Comparison of ENCODE assay signal across 20 cellular contexts in genomic region chr14:68701001-68701741, GRCh38.
DNase-seq lines count a peak whose midpoint lies in the region; ATAC-seq and TF ChIP-seq lines count a peak whose summit lies in the region.
"Had no signal": no experiment of that assay in that cellular context is flagged by ENCODE, and none has a peak within 500 bp of the region (broad histone marks: within the 10 kb centered on the region; RNA-seq: fewer than 3 reads in every experiment).

No MANE protein-coding gene starts in this region.

- peak overlapping the region; percentile 59 for H3K18ac ChIP-seq in neuronal stem cell (ENCODE audit: low read length)

- peak overlapping the region; percentile 52 for H3K27ac Mint-ChIP-seq in activated naive CD4-positive, alpha-beta T cell treated with anti-CD3 and anti-CD28 coated beads, Interleukin-2, amount 50 U/mL, for 24 hours
- H3K27ac Mint-ChIP-seq in activated naive CD4-positive, alpha-beta T cell treated with anti-CD3 and anti-CD28 coated beads, Interleukin-2, amount 50 U/mL, for 72 hours = no peak overlapping the region
- H3K27ac Mint-ChIP-seq: GM23338 had no signal

- peaks cover 5 to 9% of the 10 kb centered on the region in 2 donors for H3K9me3 ChIP-seq in neuronal stem cell (replicated peaks in 1 of 2; ENCODE audit: control insufficient read depth in 2 of 2, insufficient read depth in 1 of 2, low read depth in 1 of 2, low read length in 2 of 2)

- H3K9ac ChIP-seq in neuronal stem cell (ENCODE audit: low read depth, low read length, poor library complexity) = no peak overlapping the region

- H3K4me2 ChIP-seq in neuronal stem cell (ENCODE audit: insufficient read depth, low read length, poor library complexity, severe bottlenecking) = no peak overlapping the region
- H3K4me2 ChIP-seq: GM23338 had no signal

- no peak for ATAC-seq in activated naive CD4-positive, alpha-beta T cell treated with anti-CD3 and anti-CD28 coated beads, Interleukin-2, amount 50 U/mL, for 72 hours
- no peak for ATAC-seq in HG02588 (IDR thresholded peaks at IDR 0.05; ENCODE audit: unreplicated experiment)
- ATAC-seq: CD8-positive, alpha-beta T cell; K562 had no signal

- no peak overlapping the region for H2BK12ac ChIP-seq in neuronal stem cell (ENCODE audit: low read length)

- H3K9me3 Mint-ChIP-seq in activated naive CD4-positive, alpha-beta T cell treated with anti-CD3 and anti-CD28 coated beads, Interleukin-2, amount 50 U/mL, for 24 hours = no peaks in the 10 kb centered on the region
- peaks cover 0 to 10% of the 10 kb centered on the region in 2 donors for H3K9me3 Mint-ChIP-seq in activated naive CD4-positive, alpha-beta T cell treated with anti-CD3 and anti-CD28 coated beads, Interleukin-2, amount 50 U/mL, for 72 hours

- peaks cover 3% of the 10 kb centered on the region for H3K36me3 Mint-ChIP-seq in activated naive CD4-positive, alpha-beta T cell treated with anti-CD3 and anti-CD28 coated beads, Interleukin-2, amount 50 U/mL, for 24 hours
- H3K36me3 Mint-ChIP-seq in activated naive CD4-positive, alpha-beta T cell treated with anti-CD3 and anti-CD28 coated beads, Interleukin-2, amount 50 U/mL, for 72 hours = peaks cover 0 to 6% of the 10 kb centered on the region in 2 donors
- H3K36me3 Mint-ChIP-seq: CD8-positive, alpha-beta T cell had no signal

- no peak overlapping the region for H4K8ac ChIP-seq in neuronal stem cell (ENCODE audit: low read depth, low read length)

- TF ChIP-seq CTCF in coronary artery (IDR thresholded peaks at IDR 0.05) = no peak

- H3K27ac ChIP-seq in coronary artery (no peak overlapping the region), neuronal stem cell (replicated peaks; ENCODE audit: low read length) (no peak overlapping the region)

- H3K27me3 ChIP-seq in neuronal stem cell (ENCODE audit: control insufficient read depth in 3 of 3, insufficient read depth in 3 of 3, low read depth in 1 of 3, low read length in 3 of 3) = no peaks in the 10 kb centered on the region

- WGBS in neuronal stem cell (ENCODE audit: extremely low coverage in 2 of 2, insufficient read length in 2 of 2, insufficient replicate concordance in 1 of 2), 2 donors = no CpG with 5 or more reads among the region's 6 CpGs

- peaks cover 0 to 3% of the 10 kb centered on the region in 2 donors for H3K4me1 ChIP-seq in neuronal stem cell (ENCODE audit: control insufficient read depth in 2 of 2, insufficient read depth in 1 of 2, low read depth in 1 of 2, low read length in 2 of 2)

- no peaks in the 10 kb centered on the region for H3K27me3 Mint-ChIP-seq in activated naive CD4-positive, alpha-beta T cell treated with anti-CD3 and anti-CD28 coated beads, Interleukin-2, amount 50 U/mL, for 24 hours

- H3K4me3 ChIP-seq in coronary artery (no peak overlapping the region), neuronal stem cell (ENCODE audit: low read length in 2 of 2) (no peak overlapping the region)
- H3K4me3 ChIP-seq: GM23338, K562 had no signal

- H2AFZ ChIP-seq in neuronal stem cell (ENCODE audit: low read length) = no peak overlapping the region
- H2AFZ ChIP-seq: GM23338 had no signal

- DNase-seq in activated naive CD4-positive, alpha-beta T cell treated with anti-CD3 and anti-CD28 coated beads, Interleukin-2, amount 50 U/mL, for 72 hours (ENCODE audit: low spot score in 2 of 2) = no peak
- DNase-seq in coronary artery (ENCODE audit: low spot score) (peak; percentile 31), neuronal stem cell (ENCODE audit: low spot score) (no peak), NCI-H2029 (lab: John Stamatoyannopoulos, UW) (no peak)
- DNase-seq in activated CD4-positive, CD25-positive, alpha-beta regulatory T cell (lab: John Stamatoyannopoulos, UW) = no peak
- DNase-seq: Calu3; CD8-positive, alpha-beta T cell; DMS53; EL; HCEC 1CT; NCI-H1105 treated with DMSO at 0.1 percent for 48 hours; NCI-H1694 treated with DMSO at 0.1 percent for 48 hours; NCI-H2107; NCI-H2227 treated with DMSO at 0.1 percent for 48 hours; NCI-H524; SIG-M5 had no signal

- H4K91ac ChIP-seq in neuronal stem cell (ENCODE audit: low read depth, low read length, poor library complexity) = no peak overlapping the region

- no peaks in the 10 kb centered on the region for H3K36me3 ChIP-seq in neuronal stem cell (replicated peaks in 1 of 2; ENCODE audit: control insufficient read depth in 2 of 2, insufficient read depth in 2 of 2, low read length in 2 of 2)

- no peak overlapping the region for H2AK5ac ChIP-seq in neuronal stem cell (ENCODE audit: low read depth, low read length)

- H3K4ac ChIP-seq in neuronal stem cell (ENCODE audit: low read length) = peak overlapping the region; percentile 10

- no peak overlapping the region for H3K4me3 Mint-ChIP-seq in activated naive CD4-positive, alpha-beta T cell treated with anti-CD3 and anti-CD28 coated beads, Interleukin-2, amount 50 U/mL, for 24 hours
- H3K4me3 Mint-ChIP-seq: CD8-positive, alpha-beta T cell; GM23338 had no signal

- no peak overlapping the region for H2BK120ac ChIP-seq in neuronal stem cell (ENCODE audit: low read depth, low read length)

- no peaks in the 10 kb centered on the region for H3K79me1 ChIP-seq in neuronal stem cell (ENCODE audit: low read depth, low read length)

- H2BK15ac ChIP-seq in neuronal stem cell (ENCODE audit: low read length) = peak overlapping the region; percentile 77

- no peak overlapping the region for H3K14ac ChIP-seq in neuronal stem cell (ENCODE audit: low read length)

- peaks cover 4% of the 10 kb centered on the region for H3K4me1 Mint-ChIP-seq in activated naive CD4-positive, alpha-beta T cell treated with anti-CD3 and anti-CD28 coated beads, Interleukin-2, amount 50 U/mL, for 24 hours
- H3K4me1 Mint-ChIP-seq: GM23338 had no signal

- H2BK5ac ChIP-seq in neuronal stem cell (ENCODE audit: low read length) = no peak overlapping the region

- H3K23ac ChIP-seq in neuronal stem cell (ENCODE audit: low read depth, low read length, poor library complexity) = no peak overlapping the region
